20 cellular contexts compared by ENCODE assay signal in the genomic region with DNA sequence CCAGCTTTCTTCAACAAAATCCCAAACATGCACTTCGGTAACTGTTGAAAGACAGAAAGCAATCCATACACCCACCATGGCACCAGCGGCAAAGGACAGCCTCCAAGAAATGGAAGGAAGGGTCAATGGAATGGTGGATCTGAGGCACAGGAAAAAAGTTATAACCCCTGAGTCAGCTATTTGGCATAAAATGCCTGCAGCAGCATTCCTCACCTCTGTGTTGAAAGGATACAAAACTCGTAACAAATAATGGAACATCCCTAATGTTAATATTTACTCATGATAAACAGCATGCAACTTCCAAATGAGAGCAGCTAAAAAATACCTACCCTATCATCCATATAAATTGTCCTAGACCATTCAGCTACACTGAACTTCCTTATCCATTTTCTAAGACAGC. TPM values are rescaled to one million over a fixed set of nuclear protein-coding genes. Genes with fewer than 3 reads are reported as not detected.
DNase-seq lines count a peak whose midpoint lies in the region; ATAC-seq, FAIRE-seq and TF ChIP-seq lines count a peak whose summit lies in the region.
"Had no signal": no experiment of that assay in that cellular context is flagged by ENCODE, and none has a peak within 500 bp of the region (broad histone marks: within the 10 kb centered on the region; RNA-seq: fewer than 3 reads in every experiment).

No MANE protein-coding gene starts in this region.

- H3K9me1 ChIP-seq in IMR-90 (ENCODE audit: insufficient read depth, low read length) (peaks cover 12% of the 10 kb centered on the region), K562 (ENCODE audit: control insufficient read depth, insufficient read depth, low read length) (no peaks in the 10 kb centered on the region)

- WGBS in IMR-90 (ENCODE audit: extremely low coverage in 2 of 2, insufficient read length in 1 of 2), 2 experiments, result 50% methylated on average over 1 of the region's 3 CpGs; no CpG with 5 or more reads in 1 of the 2 experiments
- WGBS in K562 (ENCODE audit: insufficient coverage, low coverage, missing lambda C conversion rate), result 90% methylated on average over 3 of the region's 3 CpGs

- CTCF ChIA-PET in IMR-90 (lab: Yijun Ruan, JAX) (interaction anchor here (0.9 kb wide), 1 partner anchor 84 kb away, joined by 3 read pairs; no protein-coding TSS in a partner anchor), K562 (lab: Yijun Ruan, JAX; ENCODE audit: low intra/inter-chr PET ratio) (no interaction called here)

- no peak overlapping the region for H2BK120ac ChIP-seq in IMR-90 (ENCODE audit: low read depth, low read length)

- H3K4me2 ChIP-seq in IMR-90 (ENCODE audit: low read depth, low read length) (peak overlapping the region; percentile 25; the same call in 1 of the 2 replicates), K562 (ENCODE audit: insufficient read depth, low read length) (no peak overlapping the region)

- H3K79me2 ChIP-seq in K562 (ENCODE audit: control insufficient read depth, insufficient read depth, low read length), result peaks cover 75% of the 10 kb centered on the region

- no peak for FAIRE-seq in K562 (lab: Jason Lieb, UNC)
- FAIRE-seq: GM12892 had no signal

- in situ Hi-C loops in IMR-90 (cut with MboI; ENCODE audit: low sequenced_read_pairs) (no loop called here), K562 (cut with MboI) (no loop called here)

- BruUV-seq in IMR-90 (replicated peaks; lab: Mats Ljungman, UMichigan) (no TSS peak), K562 (replicated peaks; lab: Mats Ljungman, UMichigan) (no TSS peak)

- H4K91ac ChIP-seq in IMR-90 (ENCODE audit: insufficient read depth, low read depth, low read length), result no peak overlapping the region

- POLR2A ChIA-PET in IMR-90 (lab: Charles Lee; ENCODE audit: unreplicated experiment) (interaction anchor here (2.0 kb wide), 1 partner anchor 9 kb away, joined by 13 read pairs; the partner anchor contains the start of gene FBXW11), K562 (lab: Yijun Ruan, JAX) (interaction anchor here (0.7 to 1.9 kb wide), 3 partner anchors 9 to 12 kb away, joined by 3 to 5 read pairs (median 4); partner anchors contain the start of gene FBXW11)

- H3K4me1 ChIP-seq in IMR-90 (ENCODE audit: control insufficient read depth, insufficient read depth, low read length), result peaks cover 8% of the 10 kb centered on the region
- peaks cover 0 to 6% of the 10 kb centered on the region in 2 experiments; a peak in 2 of 5 replicates for H3K4me1 ChIP-seq in K562 (replicated peaks in 1 of 2; ENCODE audit: control insufficient read depth in 2 of 2, insufficient read depth in 2 of 2, low read length in 2 of 2)

- H3K36me3 ChIP-seq in IMR-90 (ENCODE audit: control insufficient read depth, insufficient read depth, low read length) (peaks cover 1% of the 10 kb centered on the region), K562 (ENCODE audit: control insufficient read depth, insufficient read depth, low read length) (peaks cover 7% of the 10 kb centered on the region; the same call in 2 of the 3 replicates)

- H3K9ac ChIP-seq in IMR-90 (ENCODE audit: low read depth, low read length) (no peak overlapping the region), K562 (ENCODE audit: insufficient read depth in 1 of 2, low read depth in 2 of 2, low read length in 2 of 2) (no peak overlapping the region)
- H3K9ac ChIP-seq: GM23248 had no signal

- H3K4me3 ChIP-seq in IMR-90 (ENCODE audit: insufficient read depth, low read depth, low read length) (no peak overlapping the region), K562 (no peak overlapping the region)
- H3K4me3 ChIP-seq: GM23248, SJSA1 had no signal

- dilution Hi-C loops in IMR-90 (cut with HindIII; ENCODE audit: low sequenced_read_pairs, unreplicated experiment), result no loop called here

- no peak overlapping the region for H2BK15ac ChIP-seq in IMR-90 (ENCODE audit: low read depth, low read length)

- TF ChIP-seq POLR2A in IMR-90 (IDR thresholded peaks at IDR 0.05; ENCODE audit: low read depth, low read length), result no peak
- no peak for TF ChIP-seq POLR2A in K562 (conservative IDR thresholded peaks at IDR 0.05)

- H2AFZ ChIP-seq in IMR-90 (replicated peaks; ENCODE audit: low read length, poor library complexity) (no peak overlapping the region), K562 (ENCODE audit: low read depth, low read length) (no peak overlapping the region)
- H2AFZ ChIP-seq: GM23248 had no signal

- no peak overlapping the region for H3K27ac ChIP-seq in IMR-90 (ENCODE audit: insufficient read depth, low read length)
- no peak overlapping the region for H3K27ac ChIP-seq in K562 (ENCODE audit: extremely low read depth, low read depth, low read length)
- H3K27ac ChIP-seq in substantia nigra (ENCODE audit: low read depth, low read length, poor library complexity, severe bottlenecking), result no peak overlapping the region
- H3K27ac ChIP-seq: GM23248, RWPE1, SJSA1 had no signal

- TF ChIP-seq RAD21 in IMR-90 (IDR thresholded peaks at IDR 0.05; ENCODE audit: low read length) (no peak), K562 (CRISPR knock-in tag; conservative IDR thresholded peaks at IDR 0.05 in 1 of 2, IDR thresholded peaks at IDR 0.05 in 1 of 2) (no peak)

- ATAC-seq in IMR-90 (ENCODE audit: low read depth) (peak; percentile 57), K562 (no peak), left lobe of liver (peak; percentile 76)

- no peak overlapping the region for H2BK5ac ChIP-seq in IMR-90 (ENCODE audit: low read depth, low read length, poor library complexity, severe bottlenecking)

- H3K18ac ChIP-seq in IMR-90 (ENCODE audit: low read depth, low read length), result no peak overlapping the region

- H3K27me3 ChIP-seq in IMR-90 (ENCODE audit: control insufficient read depth, insufficient read depth, low read length), result no peaks in the 10 kb centered on the region
- no peaks in the 10 kb centered on the region for H3K27me3 ChIP-seq in K562 (ENCODE audit: control insufficient read depth in 2 of 2, insufficient read depth in 2 of 2, low read length in 2 of 2)
- H3K27me3 ChIP-seq: SJSA1 had no signal

- H3K14ac ChIP-seq in IMR-90 (replicated peaks; ENCODE audit: low read depth, low read length), result no peak overlapping the region

- no peak overlapping the region for H4K8ac ChIP-seq in IMR-90 (ENCODE audit: low read depth in 2 of 2, low read length in 2 of 2)

- H3K56ac ChIP-seq in IMR-90 (ENCODE audit: extremely low read depth, insufficient read depth, low read length), result no peak overlapping the region

- no peak overlapping the region for H3K4ac ChIP-seq in IMR-90 (ENCODE audit: low read depth, low read length)

- no peak overlapping the region for H3K23ac ChIP-seq in IMR-90 (ENCODE audit: low read depth, low read length)

- no peak overlapping the region for H4K5ac ChIP-seq in IMR-90 (ENCODE audit: low read depth, low read length)

- intact Hi-C loops in IMR-90 (cut with micrococcal nuclease), result loop anchor here (5.0 kb wide), 1 partner anchor 40 kb away; no protein-coding TSS in a partner anchor
- intact Hi-C loops in K562 (cut with micrococcal nuclease), result no loop called here

- H3K9me3 ChIP-seq in IMR-90 (ENCODE audit: control insufficient read depth, insufficient read depth, low read length) (no peaks in the 10 kb centered on the region), K562 (replicated peaks; ENCODE audit: control insufficient read depth, insufficient read depth, low read depth, low read length) (no peaks in the 10 kb centered on the region)
- H3K9me3 ChIP-seq: Caco-2, SJSA1 had no signal

- no peak for TF ChIP-seq CTCF in IMR-90 (conservative IDR thresholded peaks at IDR 0.05; ENCODE audit: low read depth, low read length)
- TF ChIP-seq CTCF in K562 (IDR thresholded peaks at IDR 0.05 in 2 of 3, conservative IDR thresholded peaks at IDR 0.05 in 1 of 3; ENCODE audit: insufficient read depth in 2 of 3, low read depth in 1 of 3, low read length in 3 of 3), result no peak

- DNase-seq in IMR-90, result no peak
- DNase-seq in K562 (ENCODE audit: extremely low read depth in 1 of 4, low spot score in 3 of 4), result no peak
- DNase-seq in left lobe of liver (ENCODE audit: low spot score), result no peak
- no peak for DNase-seq in substantia nigra (lab: John Stamatoyannopoulos, UW)
- DNase-seq in stimulated activated naive CD4-positive, alpha-beta T cell (lab: John Stamatoyannopoulos, UW), result no peak
- no peak for DNase-seq in NCI-H748 treated with DMSO at 0.1 percent for 48 hours (lab: John Stamatoyannopoulos, UW)
- DNase-seq in stimulated activated naive CD4-positive, alpha-beta T cell treated with Interleukin-2 at 50 U/mL for 16 hours (lab: John Stamatoyannopoulos, UW), result no peak
- DNase-seq: CD4-positive, CD25-positive, alpha-beta regulatory T cell; DMS153; GM23248; MV-4-11; NCI-H1417 treated with DMSO at 0.1 percent for 48 hours; NCI-H2029; NCI-H2171; NCI-H446; OCI-M1 had no signal

- H2BK20ac ChIP-seq in IMR-90 (ENCODE audit: low read depth, low read length), result no peak overlapping the region

- H4K20me1 ChIP-seq in IMR-90 (ENCODE audit: insufficient read depth, low read length) (peaks cover 80% of the 10 kb centered on the region), K562 (replicated peaks; ENCODE audit: control insufficient read depth, insufficient read depth, low read length) (peaks cover 8% of the 10 kb centered on the region)

- no peak overlapping the region for H2AK9ac ChIP-seq in IMR-90 (replicated peaks; ENCODE audit: low read depth, low read length, poor library complexity)

- H3K79me1 ChIP-seq in IMR-90 (ENCODE audit: low read depth in 1 of 2, low read length in 2 of 2), result peaks cover 19 to 73% of the 10 kb centered on the region in 2 experiments

- H2AK5ac ChIP-seq in IMR-90 (ENCODE audit: low read depth, low read length), result no peak overlapping the region

- no peak for TF ChIP-seq EP300 in K562 (IDR thresholded peaks at IDR 0.05; ENCODE audit: low read length)

RNA-seq across cellular contexts. Expression of gene FBXW11, which starts 9.4 kb away (rescaled TPM):
- 97.1 and 100 TPM in 2 replicates for total RNA-seq in IMR-90 (2012; rRNA removed)
- polyA plus RNA-seq in IMR-90 (2012; rRNA removed), result 29.1 and 34.3 TPM in 2 replicates
- 14.9 and 17.1 TPM in 2 replicates for polyA plus RNA-seq in IMR-90 (2012; cell fraction: cytosol; rRNA removed)
- polyA plus RNA-seq in IMR-90 (2012; cell fraction: nucleus; rRNA removed; ENCODE audit: low replicate concordance), result 10.5 and 28.9 TPM in 2 replicates
- 27.1 and 32.3 TPM in 2 replicates for total RNA-seq in K562 (2011; cell fraction: chromatin; rRNA removed; ENCODE audit: low replicate concordance)
- 11.7 and 13.2 TPM in 2 replicates for total RNA-seq in K562 (2011; cell fraction: nucleolus; rRNA removed)
- total RNA-seq in K562 (2011; cell fraction: nucleoplasm; rRNA removed), result 22.7 and 34.8 TPM in 2 replicates
- total RNA-seq in K562 (2014; rRNA removed), result 16.7 and 20.3 TPM in 2 replicates
- 27.0 and 27.7 TPM in 2 replicates for total RNA-seq in K562 (2014; rRNA removed; fragmentation: Illumina TruSeq; extraction: Trizol)
- 24.8 and 27.2 TPM in 2 replicates for total RNA-seq in K562 (2015; rRNA removed; fragmentation: Illumina TruSeq; extraction: Trizol)
- total RNA-seq in K562 (2021), result 23.6 and 24.0 TPM in 2 replicates
- polyA plus RNA-seq in K562 (2011; rRNA removed), result 27.3 and 28.6 TPM in 2 replicates
- polyA plus RNA-seq in K562 (2011; cell fraction: cytosol; rRNA removed), result 17.0 and 22.3 TPM in 2 replicates
- polyA plus RNA-seq in K562 (2011; cell fraction: nucleus; rRNA removed), result 31.3 and 33.1 TPM in 2 replicates
- polyA plus RNA-seq in K562 (2012), result 20.0 and 23.4 TPM in 2 replicates
- 20.9 and 24.8 TPM in 2 replicates for polyA plus RNA-seq in K562 (2014; fragmentation: Illumina TruSeq; extraction: Trizol)
- 1 to 10 TPM; 3.0 to 3.5 TPM for polyA plus RNA-seq in K562 (2014; fragmentation: Nextera tagmentation; extraction: Ambion mirVana)
- 13.1 and 15.6 TPM in 2 replicates for polyA plus RNA-seq in K562 (2014; rRNA removed)
- 59.5 and 64.2 TPM in 2 replicates for polyA minus RNA-seq in K562 (2011; rRNA and poly(A)+ RNA removed)
- 24.3 and 34.5 TPM in 2 replicates for polyA minus RNA-seq in K562 (2011; cell fraction: cytosol; rRNA and poly(A)+ RNA removed)
- 13.2 and 22.0 TPM in 2 replicates for polyA minus RNA-seq in K562 (2011; cell fraction: nucleus; rRNA and poly(A)+ RNA removed)
- 21.9 TPM for total RNA-seq in left lobe of liver
